19 cellular contexts compared by ENCODE assay signal in the genomic region with DNA sequence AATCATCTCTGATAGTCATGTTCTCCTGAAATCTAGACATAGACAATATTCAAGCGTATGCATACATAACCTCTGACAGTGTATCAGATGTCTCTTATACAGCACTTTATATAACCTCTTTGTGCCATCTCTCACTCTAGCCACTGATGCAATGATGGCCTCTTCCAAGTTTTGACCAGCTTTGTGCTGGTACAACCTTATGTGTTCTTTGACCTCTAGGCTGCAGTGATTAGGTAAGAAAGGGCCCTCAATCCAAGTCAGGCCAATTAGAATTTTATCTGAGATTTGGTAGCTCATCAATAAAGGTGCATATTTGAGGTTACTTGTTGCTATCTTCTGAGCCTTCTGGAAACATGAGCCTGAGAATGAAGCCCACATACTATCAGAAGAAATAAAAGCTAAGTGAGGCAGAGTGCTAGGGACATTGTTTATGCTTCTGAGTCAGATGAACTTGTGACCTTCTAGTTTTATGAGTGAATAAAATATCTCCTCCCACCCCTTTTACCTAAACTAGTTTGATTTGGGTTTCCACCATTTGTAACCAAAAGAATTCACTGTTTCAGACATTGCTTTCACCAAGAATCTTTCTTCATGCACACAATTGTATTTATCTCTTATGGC.
"Had no signal": no experiment of that assay in that cellular context is flagged by ENCODE, and none has a peak within 500 bp of the region (broad histone marks: within the 10 kb centered on the region; RNA-seq: fewer than 3 reads in every experiment).

No MANE protein-coding gene starts in this region.

- DNase-seq: effector memory CD4-positive, alpha-beta T cell; glutamatergic neuron; immature natural killer cell; kidney; left cardiac atrium; mammary epithelial cell; naive thymus-derived CD8-positive, alpha-beta T cell; psoas muscle; sigmoid colon; small intestine; stimulated activated CD4-positive, alpha-beta T cell treated with anti-CD3 and anti-CD28 coated beads, Interleukin-12 subunit alpha, Interleukin-12 subunit beta, amount 100 ng/mL, for 4 hours; stimulated activated naive CD4-positive, alpha-beta T cell; stomach; substantia nigra; transverse colon had no signal

- H3K27ac ChIP-seq: gastroesophageal sphincter, neutrophil, psoas muscle, sigmoid colon, stomach, thoracic aorta, transverse colon had no signal

- H3K4me3 ChIP-seq: gastroesophageal sphincter, psoas muscle, sigmoid colon, stomach, thoracic aorta, transverse colon had no signal

- H3K9me3 ChIP-seq: neutrophil had no signal

- H3K27me3 ChIP-seq: gastroesophageal sphincter, neutrophil, sigmoid colon, stomach, transverse colon had no signal

- ATAC-seq: esophagus mucosa; gastroesophageal sphincter; left cardiac atrium; naive thymus-derived CD8-positive, alpha-beta T cell; psoas muscle had no signal

- H3K36me3 ChIP-seq: gastroesophageal sphincter, neutrophil, sigmoid colon, stomach, thoracic aorta, transverse colon had no signal

- H3K4me1 ChIP-seq: gastroesophageal sphincter, psoas muscle, sigmoid colon, stomach, transverse colon had no signal
